In the genomic region with DNA sequence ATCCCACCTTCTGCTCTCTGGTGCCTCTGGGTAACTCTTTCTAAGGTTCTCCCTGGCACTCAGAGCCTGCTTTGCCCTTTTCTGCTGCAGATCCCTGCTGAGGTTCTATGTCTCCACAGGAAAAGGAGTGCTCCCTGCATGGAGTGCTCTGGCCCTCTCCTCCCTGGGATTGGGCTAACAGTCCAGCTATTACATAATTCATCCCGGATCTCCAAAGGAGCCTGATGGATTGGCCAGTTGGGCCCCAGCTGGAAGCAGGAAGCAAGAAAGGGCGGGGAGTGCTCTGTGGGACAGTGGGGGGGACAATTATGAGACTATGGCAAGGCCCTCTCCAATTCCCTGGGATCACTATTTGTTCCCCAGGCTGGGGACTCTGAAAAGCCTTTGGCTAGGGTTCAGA, we compare ENCODE assay signal across 34 cellular contexts. TPM values are rescaled to one million over a fixed set of nuclear protein-coding genes. Genes with fewer than 3 reads are reported as not detected.
DNase-seq lines count a peak whose midpoint lies in the region; ATAC-seq and TF ChIP-seq lines count a peak whose summit lies in the region.
"Had no signal": no experiment of that assay in that cellular context is flagged by ENCODE, and none has a peak within 500 bp of the region (broad histone marks: within the 10 kb centered on the region; RNA-seq: fewer than 3 reads in every experiment).

No MANE protein-coding gene starts in this region.

- intact Hi-C loops in gastrocnemius medialis (cut with DNase I; ENCODE audit: low total_unique reads), result no loop called here

- no peak overlapping the region for H3K9ac ChIP-seq in BLaER1 treated with 17β-estradiol and CSF1 and Interleukin-3, amounts not matched to agents 10 nM and 100 nM
- H3K9ac ChIP-seq: GM23248 had no signal

- DNase-seq in cerebellum (ENCODE audit: low spot score), result peak; percentile 65
- no peak for DNase-seq in hepatocyte (ENCODE audit: low spot score)
- peak in 1 of 2 donors; percentile 29 for DNase-seq in gastrocnemius medialis
- no peak for DNase-seq in activated naive CD4-positive, alpha-beta T cell treated with Interleukin-2 at 50 U/mL for 16 hours
- DNase-seq in activated T-cell treated with anti-CD3 and anti-CD28 coated beads, Interleukin-2, amount 50 U/mL, for 1 hour, result no peak
- no peak for DNase-seq in T-cell
- DNase-seq: activated B cell treated with CpG ODN at 0.5 μM for 24 hours; activated CD4-positive, alpha-beta T cell treated with anti-CD3 and anti-CD28 coated beads, Interleukin-2, amount 50 U/mL, for 1 hour; activated CD8-positive, alpha-beta memory T cell treated with anti-CD3 and anti-CD28 coated beads, Interleukin-2, amount 10 ng/mL, durations not matched to agents 7 days and 5 days; activated naive CD4-positive, alpha-beta T cell; activated T-cell treated with anti-CD3 and anti-CD28 coated beads, Interleukin-2, amount 50 U/mL, for 72 hours; brain microvascular endothelial cell; CD4-positive, CD25-positive, alpha-beta regulatory T cell; foreskin keratinocyte; GM23248; hippocampal formation; Kasumi-1; MV-4-11; NCI-H1436 treated with DMSO at 0.1 percent for 48 hours; NCI-H510A; PC-3; SHP77; stimulated activated CD4-positive, alpha-beta T cell treated with anti-CD3 and anti-CD28 coated beads, Interleukin-1b, Interleukin-23, amount 100 ng/mL, for 48 hours; stimulated activated CD8-positive, alpha-beta memory T cell treated with anti-CD3 and anti-CD28 coated beads, Interleukin-4, amount 100 ng/mL, for 48 hours; stimulated activated naive CD8-positive, alpha-beta T cell treated with anti-CD3 and anti-CD28 coated beads, Interleukin-15, amount 100 ng/mL, for 72 hours had no signal

- H3K4me1 Mint-ChIP-seq in T-cell, result no peaks in the 10 kb centered on the region
- H3K4me1 Mint-ChIP-seq: activated B cell treated with CpG ODN at 0.5 μM for 24 hours; activated CD8-positive, alpha-beta memory T cell treated with anti-CD3 and anti-CD28 coated beads, Interleukin-2, amount 10 ng/mL, durations not matched to agents 7 days and 5 days; CD4-positive, CD25-positive, alpha-beta regulatory T cell; stimulated activated naive CD8-positive, alpha-beta T cell treated with anti-CD3 and anti-CD28 coated beads, Interleukin-15, amount 100 ng/mL, for 72 hours had no signal

- H3K27ac ChIP-seq in BLaER1 treated with 17β-estradiol and CSF1 and Interleukin-3, amounts not matched to agents 10 nM and 100 nM, result no peak overlapping the region
- H3K27ac ChIP-seq in hepatocyte (peak overlapping the region; percentile 82), gastrocnemius medialis (no peak overlapping the region)
- H3K27ac ChIP-seq: brain microvascular endothelial cell, coronary artery, foreskin keratinocyte, GM23248, HL-60, tibial nerve had no signal

- no peaks in the 10 kb centered on the region for H3K36me3 Mint-ChIP-seq in T-cell
- H3K36me3 Mint-ChIP-seq: activated CD8-positive, alpha-beta memory T cell treated with anti-CD3 and anti-CD28 coated beads, Interleukin-2, amount 10 ng/mL, durations not matched to agents 7 days and 5 days; CD4-positive, CD25-positive, alpha-beta regulatory T cell; natural killer cell treated with Interleukin-12 subunit alpha and Interleukin-12 subunit beta and Interleukin-15 and Interleukin-18, amount 100 ng/mL, for 72 hours had no signal

- H3K79me2 ChIP-seq in hepatocyte, result no peaks in the 10 kb centered on the region

- peaks cover 18 to 94% (median 89%) of the 10 kb centered on the region in 10 experiments for H3K4me1 ChIP-seq in BLaER1 treated with 17β-estradiol and CSF1 and Interleukin-3, amounts not matched to agents 10 nM and 100 nM
- H3K4me1 ChIP-seq in hepatocyte (ENCODE audit: insufficient read depth) (peaks cover 27% of the 10 kb centered on the region), gastrocnemius medialis (peaks cover 0 to 9% of the 10 kb centered on the region in 2 donors)
- H3K4me1 ChIP-seq: foreskin keratinocyte had no signal

- 94% methylated on average over 2 of the region's 2 CpGs for WGBS in hepatocyte (ENCODE audit: low lambda C conversion rate, missing lambda C conversion rate)

- peaks cover 6 to 8% of the 10 kb centered on the region in 2 donors for H3K27me3 Mint-ChIP-seq in T-cell
- H3K27me3 Mint-ChIP-seq: stimulated activated naive CD8-positive, alpha-beta T cell treated with anti-CD3 and anti-CD28 coated beads, Interleukin-15, amount 100 ng/mL, for 72 hours had no signal

- no peak overlapping the region for H2AFZ ChIP-seq in hepatocyte
- H2AFZ ChIP-seq: GM23248 had no signal

- peak overlapping the region in 6 of 11 experiments; percentile 75 to 89 (median 82); a peak in 10 of 22 replicates for H3K4me2 ChIP-seq in BLaER1 treated with 17β-estradiol and CSF1 and Interleukin-3, amounts not matched to agents 10 nM and 100 nM
- no peak overlapping the region for H3K4me2 ChIP-seq in hepatocyte
- H3K4me2 ChIP-seq: smooth muscle cell had no signal

- POLR2A ChIA-PET in T-cell (lab: Charles Lee), result no interaction called here

- TF ChIP-seq CTCF in hepatocyte (IDR thresholded peaks at IDR 0.05; ENCODE audit: poor library complexity) (no peak), gastrocnemius medialis (IDR thresholded peaks at IDR 0.05 in 4 of 5, conservative IDR thresholded peaks at IDR 0.05 in 1 of 5) (no peak)

- no peaks in the 10 kb centered on the region for H3K9me3 Mint-ChIP-seq in T-cell
- H3K9me3 Mint-ChIP-seq: activated B cell treated with CpG ODN at 0.5 μM for 24 hours; activated T-cell treated with anti-CD3 and anti-CD28 coated beads, Interleukin-2, amount 50 U/mL, for 72 hours; CD4-positive, CD25-positive, alpha-beta regulatory T cell; mesothelial cell of epicardium; natural killer cell treated with Interleukin-12 subunit alpha and Interleukin-12 subunit beta and Interleukin-15 and Interleukin-18, amount 100 ng/mL, for 72 hours; stimulated activated naive CD8-positive, alpha-beta T cell treated with anti-CD3 and anti-CD28 coated beads, Interleukin-15, amount 100 ng/mL, for 72 hours had no signal

- peak; percentile 35 to 37 for ATAC-seq in gastrocnemius medialis
- ATAC-seq in GM19395 (IDR thresholded peaks at IDR 0.05; ENCODE audit: unreplicated experiment), result no peak
- no peak for ATAC-seq in T-cell (replicated peaks in 1 of 4)
- ATAC-seq: activated CD8-positive, alpha-beta memory T cell treated with anti-CD3 and anti-CD28 coated beads, Interleukin-2, amount 10 ng/mL, durations not matched to agents 7 days and 5 days; activated T-cell treated with anti-CD3 and anti-CD28 coated beads, Interleukin-2, amount 50 U/mL, for 72 hours; foreskin keratinocyte; natural killer cell treated with Interleukin-12 subunit alpha and Interleukin-12 subunit beta and Interleukin-15 and Interleukin-18, amount 100 ng/mL, for 72 hours; PC-3; stimulated activated naive CD8-positive, alpha-beta T cell treated with anti-CD3 and anti-CD28 coated beads, Interleukin-15, amount 100 ng/mL, for 72 hours had no signal

- no peaks in the 10 kb centered on the region for H3K36me3 ChIP-seq in BLaER1 treated with 17β-estradiol and CSF1 and Interleukin-3, amounts not matched to agents 10 nM and 100 nM
- H3K36me3 ChIP-seq in hepatocyte (replicated peaks; ENCODE audit: insufficient read depth, low read depth), result no peaks in the 10 kb centered on the region
- no peaks in the 10 kb centered on the region for H3K36me3 ChIP-seq in gastrocnemius medialis
- H3K36me3 ChIP-seq: brain microvascular endothelial cell, tibial nerve had no signal

- H3K4me3 ChIP-seq in BLaER1 treated with 17β-estradiol and CSF1 and Interleukin-3, amounts not matched to agents 10 nM and 100 nM, result no peak overlapping the region
- H3K4me3 ChIP-seq in hepatocyte (no peak overlapping the region), gastrocnemius medialis (no peak overlapping the region)
- H3K4me3 ChIP-seq: coronary artery, GM23248, smooth muscle cell, tibial nerve had no signal

- H3K27ac Mint-ChIP-seq in T-cell, result no peak overlapping the region
- H3K27ac Mint-ChIP-seq: activated B cell treated with CpG ODN at 0.5 μM for 24 hours; activated CD8-positive, alpha-beta memory T cell treated with anti-CD3 and anti-CD28 coated beads, Interleukin-2, amount 10 ng/mL, durations not matched to agents 7 days and 5 days; activated T-cell treated with anti-CD3 and anti-CD28 coated beads, Interleukin-2, amount 50 U/mL, for 72 hours; CD4-positive, CD25-positive, alpha-beta regulatory T cell; mesothelial cell of epicardium; natural killer cell treated with Interleukin-12 subunit alpha and Interleukin-12 subunit beta and Interleukin-15 and Interleukin-18, amount 100 ng/mL, for 72 hours; stimulated activated naive CD8-positive, alpha-beta T cell treated with anti-CD3 and anti-CD28 coated beads, Interleukin-15, amount 100 ng/mL, for 72 hours had no signal

- no peaks in the 10 kb centered on the region for H3K9me3 ChIP-seq in BLaER1 treated with 17β-estradiol and CSF1 and Interleukin-3, amounts not matched to agents 10 nM and 100 nM (replicated peaks in 1 of 11)
- H3K9me3 ChIP-seq in hepatocyte (ENCODE audit: low read depth) (no peaks in the 10 kb centered on the region), gastrocnemius medialis (no peaks in the 10 kb centered on the region)
- H3K9me3 ChIP-seq: tibial nerve had no signal

- in situ Hi-C loops in gastrocnemius medialis (cut with MboI; ENCODE audit: low sequenced_read_pairs in 4 of 4), result no loop called here

- H3K4me3 Mint-ChIP-seq in T-cell, result no peak overlapping the region
- H3K4me3 Mint-ChIP-seq: activated B cell treated with CpG ODN at 0.5 μM for 24 hours; activated CD8-positive, alpha-beta memory T cell treated with anti-CD3 and anti-CD28 coated beads, Interleukin-2, amount 10 ng/mL, durations not matched to agents 7 days and 5 days; activated T-cell treated with anti-CD3 and anti-CD28 coated beads, Interleukin-2, amount 50 U/mL, for 72 hours; CD4-positive, CD25-positive, alpha-beta regulatory T cell; mesothelial cell of epicardium; natural killer cell treated with Interleukin-12 subunit alpha and Interleukin-12 subunit beta and Interleukin-15 and Interleukin-18, amount 100 ng/mL, for 72 hours; stimulated activated naive CD8-positive, alpha-beta T cell treated with anti-CD3 and anti-CD28 coated beads, Interleukin-15, amount 100 ng/mL, for 72 hours had no signal

- no peaks in the 10 kb centered on the region for H3K9me2 ChIP-seq in hepatocyte (replicated peaks; ENCODE audit: insufficient read depth)

- H4K20me1 ChIP-seq in BLaER1 treated with 17β-estradiol and CSF1 and Interleukin-3, amounts not matched to agents 10 nM and 100 nM, result no peaks in the 10 kb centered on the region
- no peaks in the 10 kb centered on the region for H4K20me1 ChIP-seq in hepatocyte (ENCODE audit: insufficient read depth, poor library complexity, severe bottlenecking)

- H3K27me3 ChIP-seq in BLaER1 treated with 17β-estradiol and CSF1 and Interleukin-3, amounts not matched to agents 10 nM and 100 nM, result no peaks in the 10 kb centered on the region
- H3K27me3 ChIP-seq in hepatocyte (no peaks in the 10 kb centered on the region), gastrocnemius medialis (peaks cover 0 to 2% (median 0%) of the 10 kb centered on the region in 3 donors)
- H3K27me3 ChIP-seq: foreskin keratinocyte, tibial nerve had no signal

- no peak for TF ChIP-seq POLR2A in gastrocnemius medialis (IDR thresholded peaks at IDR 0.05)

- CTCF ChIA-PET in T-cell (lab: Charles Lee), result no interaction called here

RNA-seq across cellular contexts. Expression of gene GOLT1A, which starts 51.9 kb away (rescaled TPM):
- 0.54 TPM for total RNA-seq in cerebellum
- 13.6 and 26.6 TPM in 2 replicates for total RNA-seq in hepatocyte
- 34.7 and 36.0 TPM in 2 replicates for polyA plus RNA-seq in hepatocyte
- 1 to 10 TPM in 2 of 4 donors, not detected in 2; 1.1 to 1.3 TPM for total RNA-seq in gastrocnemius medialis
- total RNA-seq in T-cell, result under 1 TPM in 4 of 5 donors, not detected in 1; 0.30 to 0.42 (median 0.32) TPM
- total RNA-seq: activated B cell treated with CpG ODN at 0.5 μM for 24 hours; activated CD8-positive, alpha-beta memory T cell treated with anti-CD3 and anti-CD28 coated beads, Interleukin-2, amount 10 ng/mL, durations not matched to agents 7 days and 5 days; CD4-positive, CD25-positive, alpha-beta regulatory T cell; GM23248; natural killer cell treated with Interleukin-12 subunit alpha and Interleukin-12 subunit beta and Interleukin-15 and Interleukin-18, amount 100 ng/mL, for 72 hours; omental fat pad; tibial nerve had no signal
- polyA plus RNA-seq: CD4-positive, CD25-positive, alpha-beta regulatory T cell; GM23248; smooth muscle cell had no signal

Comparison
In these comparisons a context has a peak if more than half of its experiments do, and no peak if none do; other contexts are left out.
1. ATAC-seq: peak in gastrocnemius medialis (2 of 2); none in GM19395 (single experiment) and T-cell (0 of 4).